ENCODE assay signal across 34 cellular contexts in the genomic region with DNA sequence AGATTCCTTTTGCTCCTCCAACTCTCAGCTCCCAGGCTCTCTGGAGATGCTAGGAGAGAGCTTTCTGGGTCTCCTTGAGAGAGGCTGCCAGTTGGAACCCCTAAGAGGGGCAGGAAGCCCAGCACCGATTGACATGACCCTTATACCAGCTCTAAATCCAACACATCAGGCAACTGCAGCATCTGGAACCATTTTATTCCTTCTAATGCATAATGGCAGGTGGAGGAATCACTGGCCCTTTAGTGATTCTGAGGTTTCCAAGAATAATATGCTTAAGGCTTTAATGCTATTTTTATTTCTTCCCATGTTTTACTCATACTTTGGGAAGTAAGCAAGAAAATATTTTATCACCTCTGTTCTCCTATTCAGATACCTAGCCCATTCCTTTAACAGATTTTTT.
"Had no signal": no experiment of that assay in that cellular context is flagged by ENCODE, and none has a peak within 500 bp of the region (broad histone marks: within the 10 kb centered on the region; RNA-seq: fewer than 3 reads in every experiment).

No MANE protein-coding gene starts in this region.

- H3K27me3 Mint-ChIP-seq: activated CD8-positive, alpha-beta T cell treated with anti-CD3 and anti-CD28 coated beads for 36 hours; activated naive CD8-positive, alpha-beta T cell; activated naive CD8-positive, alpha-beta T cell treated with anti-CD3 and anti-CD28 coated beads, Interleukin-2, amount 50 U/mL, for 24 hours had no signal

- H3K9me3 ChIP-seq: Peyer's patch, SJSA1 had no signal

- H3K27ac Mint-ChIP-seq: activated CD8-positive, alpha-beta T cell treated with anti-CD3 and anti-CD28 coated beads for 36 hours; activated naive CD4-positive, alpha-beta T cell treated with anti-CD3 and anti-CD28 coated beads for 36 hours; activated naive CD8-positive, alpha-beta T cell; activated naive CD8-positive, alpha-beta T cell treated with anti-CD3 and anti-CD28 coated beads, Interleukin-2, amount 50 U/mL, for 24 hours; activated T-helper 1 cell treated with anti-CD3 and anti-CD28 coated beads, Interleukin-12 subunit alpha, Interleukin-12 subunit beta, Interleukin-2, Interleukin-4 antibody, amounts not matched to agents 30 ng/mL and 10 ng/mL and 1 ng/mL, durations not matched to agents 14 hours and 24 hours and 36 hours had no signal

- DNase-seq: activated CD4-positive, alpha-beta T cell treated with anti-CD3 and anti-CD28 coated beads for 1 hour; activated CD4-positive, alpha-beta T cell treated with anti-CD3 and anti-CD28 coated beads for 48 hours; activated CD4-positive, alpha-beta T cell treated with anti-CD3 and anti-CD28 coated beads, Interleukin-2, amount 50 U/mL, for 4 hours; activated CD4-positive, CD25-positive, alpha-beta regulatory T cell; activated CD8-positive, alpha-beta T cell treated with anti-CD3 and anti-CD28 coated beads for 36 hours; activated gamma-delta T cell treated with Interleukin-2 at 50 U/mL for 16 hours; activated naive CD4-positive, alpha-beta T cell treated with anti-CD3 and anti-CD28 coated beads for 36 hours; activated naive CD8-positive, alpha-beta T cell treated with anti-CD3 and anti-CD28 coated beads, Interleukin-2, amount 50 U/mL, for 24 hours; activated T-cell treated with anti-CD3 and anti-CD28 coated beads, Interleukin-2, amount 50 U/mL, for 4 hours; amniotic stem cell; aorta; brain microvascular endothelial cell; central memory CD4-positive, alpha-beta T cell; Karpas-422; KBM-7; NCI-H1105; NCI-H1417 treated with DMSO at 0.1 percent for 48 hours; NCI-H187 treated with DMSO at 0.1 percent for 48 hours; NCI-H2081; NCI-H345; NCI-H524 treated with DMSO at 0.1 percent for 48 hours; NCI-H748 treated with DMSO at 0.1 percent for 48 hours; NK-92 treated with Interleukin-12 subunit alpha and Interleukin-12 subunit beta, amount 100 ng/mL, for 24 hours; PC-3; Peyer's patch; RPMI8226; SHP77 treated with DMSO at 0.1 percent for 48 hours; SW 1271; T-helper 1 cell; T1000; WERI-Rb-1 had no signal

- H3K36me3 ChIP-seq: brain microvascular endothelial cell, Peyer's patch, SJSA1, WERI-Rb-1 had no signal

- H3K9me3 Mint-ChIP-seq: activated CD8-positive, alpha-beta T cell treated with anti-CD3 and anti-CD28 coated beads for 36 hours; activated naive CD4-positive, alpha-beta T cell treated with anti-CD3 and anti-CD28 coated beads for 36 hours; activated naive CD8-positive, alpha-beta T cell treated with anti-CD3 and anti-CD28 coated beads, Interleukin-2, amount 50 U/mL, for 24 hours; activated T-cell treated with anti-CD3 and anti-CD28 coated beads, Interleukin-2, amount 50 U/mL, for 4 hours; activated T-helper 1 cell treated with anti-CD3 and anti-CD28 coated beads, Interleukin-12 subunit alpha, Interleukin-12 subunit beta, Interleukin-2, Interleukin-4 antibody, amounts not matched to agents 30 ng/mL and 10 ng/mL and 1 ng/mL, durations not matched to agents 14 hours and 24 hours and 36 hours had no signal

- H3K4me1 ChIP-seq: Peyer's patch, SJSA1 had no signal

- H3K4me3 Mint-ChIP-seq: activated CD8-positive, alpha-beta T cell treated with anti-CD3 and anti-CD28 coated beads for 36 hours; activated naive CD4-positive, alpha-beta T cell treated with anti-CD3 and anti-CD28 coated beads for 36 hours; activated naive CD8-positive, alpha-beta T cell; activated naive CD8-positive, alpha-beta T cell treated with anti-CD3 and anti-CD28 coated beads, Interleukin-2, amount 50 U/mL, for 24 hours; activated T-cell treated with anti-CD3 and anti-CD28 coated beads, Interleukin-2, amount 50 U/mL, for 4 hours; activated T-helper 1 cell treated with anti-CD3 and anti-CD28 coated beads, Interleukin-12 subunit alpha, Interleukin-12 subunit beta, Interleukin-2, Interleukin-4 antibody, amounts not matched to agents 30 ng/mL and 10 ng/mL and 1 ng/mL, durations not matched to agents 14 hours and 24 hours and 36 hours had no signal

- H3K27me3 ChIP-seq: brain microvascular endothelial cell, Peyer's patch, SJSA1 had no signal

- H3K27ac ChIP-seq: brain microvascular endothelial cell, Peyer's patch, SJSA1, WERI-Rb-1 had no signal

- H3K4me3 ChIP-seq: Peyer's patch, SJSA1 had no signal
